30 cellular contexts compared by ENCODE assay signal in the genomic region with DNA sequence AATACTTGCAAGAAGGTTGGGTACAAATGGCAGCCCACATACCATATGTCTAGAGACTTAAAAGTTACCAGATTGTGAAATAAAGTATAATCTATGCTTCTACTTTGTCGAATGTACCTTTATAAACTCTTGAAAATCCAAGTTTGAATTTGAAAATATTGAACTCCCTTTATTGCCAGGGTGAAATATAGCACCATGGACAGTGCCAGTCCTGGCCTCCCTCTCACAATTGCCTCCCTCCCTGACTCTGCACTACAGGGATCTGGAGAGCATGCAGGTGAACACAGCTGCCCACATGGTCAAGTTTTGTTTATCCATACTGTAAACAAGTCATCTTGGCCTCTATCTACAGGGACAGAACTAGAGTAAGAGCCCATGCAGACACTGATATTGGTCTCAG.
A peak's percentile ranks its signal among the peaks of the same experiment; 100 is the strongest.
DNase-seq lines count a peak whose midpoint lies in the region; ATAC-seq and TF ChIP-seq lines count a peak whose summit lies in the region.
"Had no signal": no experiment of that assay in that cellular context is flagged by ENCODE, and none has a peak within 500 bp of the region (broad histone marks: within the 10 kb centered on the region; RNA-seq: fewer than 3 reads in every experiment).

No MANE protein-coding gene starts in this region.

- H3K27me3 ChIP-seq in GM23338 (ENCODE audit: insufficient read depth) = no peaks in the 10 kb centered on the region
- H3K27me3 ChIP-seq: BE2C, colonic mucosa had no signal

- H3F3A ChIP-seq in GM23338 (replicated peaks; ENCODE audit: low read depth) = no peaks in the 10 kb centered on the region

- TF ChIP-seq CTCF in GM23338 (conservative IDR thresholded peaks at IDR 0.05; ENCODE audit: low read depth in 2 of 2) = no peak

- no peak overlapping the region for H3K4me2 ChIP-seq in GM23338

- 0 out of 3 replicates have a peak, but pooled peaks cover under 1% of the 10 kb centered on the region for H3K36me3 Mint-ChIP-seq in GM23338 (ENCODE audit: low read depth)
- H3K36me3 Mint-ChIP-seq: CD8-positive, alpha-beta T cell; naive thymus-derived CD4-positive, alpha-beta T cell; stimulated activated effector memory CD8-positive, alpha-beta T cell treated with anti-CD3 and anti-CD28 coated beads, Interleukin-12 subunit alpha, Interleukin-12 subunit beta, amount 100 ng/mL, for 72 hours had no signal

- H3K79me2 ChIP-seq in GM23338 (replicated peaks; ENCODE audit: insufficient read depth) = no peaks in the 10 kb centered on the region

- H3K4me1 Mint-ChIP-seq in GM23338 = peaks cover 7% of the 10 kb centered on the region
- H3K4me1 Mint-ChIP-seq: activated CD4-positive, alpha-beta T cell treated with anti-CD3 and anti-CD28 coated beads, Interleukin-2, amount 10 ng/mL, durations not matched to agents 24 days and 14 days; naive thymus-derived CD4-positive, alpha-beta T cell; stimulated activated effector memory CD8-positive, alpha-beta T cell treated with anti-CD3 and anti-CD28 coated beads, Interleukin-12 subunit alpha, Interleukin-12 subunit beta, amount 100 ng/mL, for 72 hours had no signal

- H3K27ac Mint-ChIP-seq in GM23338 = no peak overlapping the region
- H3K27ac Mint-ChIP-seq: activated CD4-positive, alpha-beta T cell treated with anti-CD3 and anti-CD28 coated beads, Interleukin-2, amount 10 ng/mL, durations not matched to agents 24 days and 14 days; activated T-helper 2 cell treated with anti-CD3 and anti-CD28 coated beads, Interferon-gamma antibody, Interleukin-2, Interleukin-4, amounts not matched to agents 10 μg/mL and 5 μg/mL and 100 μg/mL, durations not matched to agents 14 hours and 24 hours and 36 hours; CD8-positive, alpha-beta T cell; naive thymus-derived CD4-positive, alpha-beta T cell; stimulated activated effector memory CD8-positive, alpha-beta T cell treated with anti-CD3 and anti-CD28 coated beads, Interleukin-12 subunit alpha, Interleukin-12 subunit beta, amount 100 ng/mL, for 72 hours had no signal

- no peaks in the 10 kb centered on the region for H3K36me3 ChIP-seq in GM23338 (ENCODE audit: insufficient read depth)
- H3K36me3 ChIP-seq: BE2C, colonic mucosa, WERI-Rb-1 had no signal

- ATAC-seq in GM23338 = no peak
- ATAC-seq: CD8-positive, alpha-beta T cell; naive thymus-derived CD4-positive, alpha-beta T cell; Right ventricle myocardium inferior; stimulated activated effector memory CD8-positive, alpha-beta T cell treated with anti-CD3 and anti-CD28 coated beads, Interleukin-12 subunit alpha, Interleukin-12 subunit beta, amount 100 ng/mL, for 72 hours had no signal

- no peaks in the 10 kb centered on the region for H3K9me2 ChIP-seq in GM23338 (ENCODE audit: insufficient read depth)

- H3K9me3 Mint-ChIP-seq in GM23338 = no peaks in the 10 kb centered on the region

- no peaks in the 10 kb centered on the region for H4K20me1 ChIP-seq in GM23338 (replicated peaks; ENCODE audit: insufficient read depth)

- no peak overlapping the region for H3K4me3 ChIP-seq in GM23338
- H3K4me3 ChIP-seq: colonic mucosa had no signal

- DNase-seq in GM23338 (ENCODE audit: low spot score) (no peak), NCI-H460 (ENCODE audit: extremely low read depth, low read depth) (peak; percentile 1), astrocyte of the hippocampus (ENCODE audit: low read depth, low spot score) (peak; percentile 5), left kidney (ENCODE audit: low read depth, low spot score) (peak; percentile 39), ecto neural progenitor cell (ENCODE audit: low spot score) (no peak), foreskin melanocyte (no peak), SHP77 (lab: John Stamatoyannopoulos, UW) (no peak), MV-4-11 (lab: John Stamatoyannopoulos, UW) (no peak)
- DNase-seq: activated CD4-positive, alpha-beta T cell treated with anti-CD3 and anti-CD28 coated beads, Interleukin-2, amount 10 ng/mL, durations not matched to agents 24 days and 14 days; activated CD8-positive, alpha-beta memory T cell treated with anti-CD3 and anti-CD28 coated beads for 24 hours; activated naive CD4-positive, alpha-beta T cell treated with anti-CD3 and anti-CD28 coated beads, Interleukin-2, amount 50 U/mL, for 16 hours; activated T-cell treated with anti-CD3 and anti-CD28 coated beads for 4 hours; amniotic stem cell; BE2C; CD8-positive, alpha-beta T cell; colonic mucosa; effector CD8-positive, alpha-beta T cell; erythroblast; kidney; naive thymus-derived CD4-positive, alpha-beta T cell; NCI-H1092; NCI-H187; NCI-H2171 treated with DMSO at 0.1 percent for 48 hours; NCI-H524; occipital lobe; trophoblast cell; WERI-Rb-1 had no signal

- H2AFZ ChIP-seq in GM23338 = no peak overlapping the region

- peaks cover 2% of the 10 kb centered on the region for H3K27me3 Mint-ChIP-seq in GM23338 (ENCODE audit: insufficient read depth, low read depth, poor library complexity)
- H3K27me3 Mint-ChIP-seq: activated CD4-positive, alpha-beta T cell treated with anti-CD3 and anti-CD28 coated beads, Interleukin-2, amount 10 ng/mL, durations not matched to agents 24 days and 14 days; naive thymus-derived CD4-positive, alpha-beta T cell had no signal

- H3K27ac ChIP-seq in GM23338 (ENCODE audit: low read depth) = no peak overlapping the region
- H3K27ac ChIP-seq: colonic mucosa, WERI-Rb-1 had no signal

- H3K4me3 Mint-ChIP-seq in GM23338 = no peak overlapping the region
- H3K4me3 Mint-ChIP-seq: activated CD4-positive, alpha-beta T cell treated with anti-CD3 and anti-CD28 coated beads, Interleukin-2, amount 10 ng/mL, durations not matched to agents 24 days and 14 days; CD8-positive, alpha-beta T cell; naive thymus-derived CD4-positive, alpha-beta T cell; stimulated activated effector memory CD8-positive, alpha-beta T cell treated with anti-CD3 and anti-CD28 coated beads, Interleukin-12 subunit alpha, Interleukin-12 subunit beta, amount 100 ng/mL, for 72 hours had no signal

- no peaks in the 10 kb centered on the region for H3K4me1 ChIP-seq in GM23338 (ENCODE audit: insufficient read depth)
- H3K4me1 ChIP-seq: BE2C, colonic mucosa had no signal

TF ChIP-seq in GM23338, 12 proteins besides CTCF, POLR2A, EP300 and RAD21 (continues in another document):
- TF ChIP-seq, protein P1, sequence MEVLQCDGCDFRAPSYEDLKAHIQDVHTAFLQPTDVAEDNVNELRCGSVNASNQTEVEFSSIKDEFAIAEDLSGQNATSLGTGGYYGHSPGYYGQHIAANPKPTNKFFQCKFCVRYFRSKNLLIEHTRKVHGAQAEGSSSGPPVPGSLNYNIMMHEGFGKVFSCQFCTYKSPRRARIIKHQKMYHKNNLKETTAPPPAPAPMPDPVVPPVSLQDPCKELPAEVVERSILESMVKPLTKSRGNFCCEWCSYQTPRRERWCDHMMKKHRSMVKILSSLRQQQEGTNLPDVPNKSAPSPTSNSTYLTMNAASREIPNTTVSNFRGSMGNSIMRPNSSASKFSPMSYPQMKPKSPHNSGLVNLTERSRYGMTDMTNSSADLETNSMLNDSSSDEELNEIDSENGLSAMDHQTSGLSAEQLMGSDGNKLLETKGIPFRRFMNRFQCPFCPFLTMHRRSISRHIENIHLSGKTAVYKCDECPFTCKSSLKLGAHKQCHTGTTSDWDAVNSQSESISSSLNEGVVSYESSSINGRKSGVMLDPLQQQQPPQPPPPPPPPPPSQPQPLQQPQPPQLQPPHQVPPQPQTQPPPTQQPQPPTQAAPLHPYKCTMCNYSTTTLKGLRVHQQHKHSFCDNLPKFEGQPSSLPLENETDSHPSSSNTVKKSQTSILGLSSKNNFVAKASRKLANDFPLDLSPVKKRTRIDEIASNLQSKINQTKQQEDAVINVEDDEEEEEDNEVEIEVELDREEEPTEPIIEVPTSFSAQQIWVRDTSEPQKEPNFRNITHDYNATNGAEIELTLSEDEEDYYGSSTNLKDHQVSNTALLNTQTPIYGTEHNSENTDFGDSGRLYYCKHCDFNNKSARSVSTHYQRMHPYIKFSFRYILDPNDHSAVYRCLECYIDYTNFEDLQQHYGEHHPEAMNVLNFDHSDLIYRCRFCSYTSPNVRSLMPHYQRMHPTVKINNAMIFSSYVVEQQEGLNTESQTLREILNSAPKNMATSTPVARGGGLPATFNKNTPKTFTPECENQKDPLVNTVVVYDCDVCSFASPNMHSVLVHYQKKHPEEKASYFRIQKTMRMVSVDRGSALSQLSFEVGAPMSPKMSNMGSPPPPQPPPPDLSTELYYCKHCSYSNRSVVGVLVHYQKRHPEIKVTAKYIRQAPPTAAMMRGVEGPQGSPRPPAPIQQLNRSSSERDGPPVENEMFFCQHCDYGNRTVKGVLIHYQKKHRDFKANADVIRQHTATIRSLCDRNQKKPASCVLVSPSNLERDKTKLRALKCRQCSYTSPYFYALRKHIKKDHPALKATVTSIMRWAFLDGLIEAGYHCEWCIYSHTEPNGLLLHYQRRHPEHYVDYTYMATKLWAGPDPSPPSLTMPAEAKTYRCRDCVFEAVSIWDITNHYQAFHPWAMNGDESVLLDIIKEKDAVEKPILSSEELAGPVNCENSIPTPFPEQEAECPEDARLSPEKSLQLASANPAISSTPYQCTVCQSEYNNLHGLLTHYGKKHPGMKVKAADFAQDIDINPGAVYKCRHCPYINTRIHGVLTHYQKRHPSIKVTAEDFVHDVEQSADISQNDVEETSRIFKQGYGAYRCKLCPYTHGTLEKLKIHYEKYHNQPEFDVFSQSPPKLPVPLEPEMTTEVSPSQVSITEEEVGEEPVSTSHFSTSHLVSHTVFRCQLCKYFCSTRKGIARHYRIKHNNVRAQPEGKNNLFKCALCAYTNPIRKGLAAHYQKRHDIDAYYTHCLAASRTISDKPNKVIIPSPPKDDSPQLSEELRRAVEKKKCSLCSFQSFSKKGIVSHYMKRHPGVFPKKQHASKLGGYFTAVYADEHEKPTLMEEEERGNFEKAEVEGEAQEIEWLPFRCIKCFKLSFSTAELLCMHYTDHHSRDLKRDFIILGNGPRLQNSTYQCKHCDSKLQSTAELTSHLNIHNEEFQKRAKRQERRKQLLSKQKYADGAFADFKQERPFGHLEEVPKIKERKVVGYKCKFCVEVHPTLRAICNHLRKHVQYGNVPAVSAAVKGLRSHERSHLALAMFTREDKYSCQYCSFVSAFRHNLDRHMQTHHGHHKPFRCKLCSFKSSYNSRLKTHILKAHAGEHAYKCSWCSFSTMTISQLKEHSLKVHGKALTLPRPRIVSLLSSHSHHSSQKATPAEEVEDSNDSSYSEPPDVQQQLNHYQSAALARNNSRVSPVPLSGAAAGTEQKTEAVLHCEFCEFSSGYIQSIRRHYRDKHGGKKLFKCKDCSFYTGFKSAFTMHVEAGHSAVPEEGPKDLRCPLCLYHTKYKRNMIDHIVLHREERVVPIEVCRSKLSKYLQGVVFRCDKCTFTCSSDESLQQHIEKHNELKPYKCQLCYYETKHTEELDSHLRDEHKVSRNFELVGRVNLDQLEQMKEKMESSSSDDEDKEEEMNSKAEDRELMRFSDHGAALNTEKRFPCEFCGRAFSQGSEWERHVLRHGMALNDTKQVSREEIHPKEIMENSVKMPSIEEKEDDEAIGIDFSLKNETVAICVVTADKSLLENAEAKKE (CRISPR knock-in tag; IDR thresholded peaks at IDR 0.05) = no peak

Comparison
In these comparisons a context has a peak if more than half of its experiments do, and no peak if none do; other contexts are left out.
1. DNase-seq: peak in NCI-H460 (single experiment), astrocyte of the hippocampus (single experiment) and left kidney (single experiment); none in GM23338 (single experiment), ecto neural progenitor cell (single experiment), foreskin melanocyte (single experiment), SHP77 (0 of 2) and MV-4-11 (single experiment).